Comparison of ENCODE assay signal across 20 cellular contexts in the genomic region with DNA sequence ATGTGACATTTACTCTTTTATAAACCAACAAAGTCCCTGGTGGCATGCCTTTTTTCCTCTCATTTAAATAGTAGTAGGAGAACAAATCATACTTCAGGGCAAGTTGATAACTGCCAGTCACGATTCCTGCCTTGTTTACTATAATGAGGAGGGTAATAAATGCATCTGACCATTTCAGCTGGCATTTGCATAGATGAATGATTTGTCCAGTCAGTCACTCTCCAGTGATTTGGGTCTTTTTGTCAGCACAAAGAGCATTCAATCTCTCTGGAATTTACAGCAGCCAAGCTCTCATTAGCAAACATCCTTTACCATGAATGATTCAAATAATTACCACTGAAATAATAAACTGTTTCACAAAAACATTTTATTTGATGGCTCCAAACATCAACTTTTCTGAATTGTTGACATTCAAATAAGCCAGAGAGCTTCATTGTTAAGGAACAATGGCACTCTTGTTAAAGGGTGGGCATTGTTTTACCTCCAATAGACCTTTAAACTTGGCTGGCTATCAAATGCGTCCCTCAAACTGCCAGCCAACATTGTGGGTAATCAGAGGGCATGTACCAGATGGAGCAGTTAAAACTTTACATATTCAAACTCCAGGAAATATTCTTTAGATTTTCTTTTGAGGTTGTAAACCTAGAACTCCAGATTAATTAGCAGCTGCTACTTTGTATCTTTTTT. TPM values are rescaled to one million over a fixed set of nuclear protein-coding genes. Genes with fewer than 3 reads are reported as not detected.
DNase-seq lines count a peak whose midpoint lies in the region; ATAC-seq and TF ChIP-seq lines count a peak whose summit lies in the region.
"Had no signal": no experiment of that assay in that cellular context is flagged by ENCODE, and none has a peak within 500 bp of the region (broad histone marks: within the 10 kb centered on the region; RNA-seq: fewer than 3 reads in every experiment).

No MANE protein-coding gene starts in this region.

- H3K9ac ChIP-seq in mesendoderm (ENCODE audit: low read length), result no peak overlapping the region
- H3K9ac ChIP-seq: parathyroid adenoma had no signal

- H3K4me3 ChIP-seq in upper lobe of left lung, result no peak overlapping the region
- H3K4me3 ChIP-seq in mesendoderm (ENCODE audit: low read length), result no peak overlapping the region
- H3K4me3 ChIP-seq: lung had no signal

- no peaks in the 10 kb centered on the region for H3K79me1 ChIP-seq in mesendoderm (ENCODE audit: low read length)

- no peak for TF ChIP-seq EP300 in upper lobe of left lung (IDR thresholded peaks at IDR 0.05)

- H3K27ac ChIP-seq in upper lobe of left lung (no peak overlapping the region), mesendoderm (ENCODE audit: low read depth, low read length) (no peak overlapping the region)
- H3K27ac ChIP-seq: esophagus squamous epithelium, parathyroid adenoma, WERI-Rb-1 had no signal

- ATAC-seq in upper lobe of left lung (ENCODE audit: low FRiP score in 2 of 2) (no peak), HG03045 (IDR thresholded peaks at IDR 0.05; ENCODE audit: unreplicated experiment) (no peak)
- ATAC-seq: CD8-positive, alpha-beta T cell; stimulated activated naive CD8-positive, alpha-beta T cell treated with anti-CD3 and anti-CD28 coated beads, Interleukin-15, amount 100 ng/mL, for 72 hours had no signal

- H3K79me2 ChIP-seq in mesendoderm (ENCODE audit: control insufficient read depth, insufficient read depth, low read length), result no peaks in the 10 kb centered on the region
- H3K79me2 ChIP-seq: parathyroid adenoma had no signal

- H3K36me3 ChIP-seq in upper lobe of left lung (no peaks in the 10 kb centered on the region), mesendoderm (ENCODE audit: control insufficient read depth, insufficient read depth, low read length) (no peaks in the 10 kb centered on the region)
- H3K36me3 ChIP-seq: esophagus squamous epithelium, WERI-Rb-1 had no signal

- H3K4me2 ChIP-seq in mesendoderm (ENCODE audit: low read length), result no peak overlapping the region

- H3K56ac ChIP-seq in mesendoderm (ENCODE audit: low read length), result no peak overlapping the region

- H3K9me3 ChIP-seq in upper lobe of left lung, result no peaks in the 10 kb centered on the region
- H3K9me3 ChIP-seq: esophagus squamous epithelium had no signal

- H4K8ac ChIP-seq in mesendoderm (ENCODE audit: low read depth, low read length), result no peak overlapping the region

- H3K4me1 ChIP-seq in upper lobe of left lung (peaks cover 0 to 7% (median 0%) of the 10 kb centered on the region in 4 donors), mesendoderm (ENCODE audit: control insufficient read depth, low read depth, low read length) (no peaks in the 10 kb centered on the region)
- H3K4me1 ChIP-seq: parathyroid adenoma had no signal

- no peak overlapping the region for H3K4ac ChIP-seq in mesendoderm (ENCODE audit: low read depth, low read length)

- no peak overlapping the region for H2AK5ac ChIP-seq in mesendoderm (ENCODE audit: low read length)

- H2BK120ac ChIP-seq in mesendoderm (ENCODE audit: low read depth, low read length), result no peak overlapping the region

- H2BK5ac ChIP-seq in mesendoderm (ENCODE audit: low read length), result no peak overlapping the region

- H3K23ac ChIP-seq in mesendoderm (ENCODE audit: low read length), result no peak overlapping the region

- WGBS in upper lobe of left lung, 2 donors, result 57 to 60% methylated on average over 2 of the region's 2 CpGs
- WGBS in mesendoderm (ENCODE audit: extremely low coverage, insufficient coverage, low lambda C conversion rate), result no CpG with 5 or more reads among the region's 2 CpGs

- TF ChIP-seq POLR2A in upper lobe of left lung (IDR thresholded peaks at IDR 0.05), result no peak

- H3K18ac ChIP-seq in mesendoderm (ENCODE audit: low read length), result no peak overlapping the region

- H3K27me3 ChIP-seq in upper lobe of left lung, result no peaks in the 10 kb centered on the region
- H3K27me3 ChIP-seq in mesendoderm (ENCODE audit: insufficient read depth, low read length, poor library complexity), result no peaks in the 10 kb centered on the region
- H3K27me3 ChIP-seq: esophagus squamous epithelium had no signal

- no peak overlapping the region for H2BK15ac ChIP-seq in mesendoderm (replicated peaks; ENCODE audit: low read depth)

- TF ChIP-seq CTCF in upper lobe of left lung (IDR thresholded peaks at IDR 0.05), result no peak

- H4K5ac ChIP-seq in mesendoderm (ENCODE audit: low read length), result no peak overlapping the region

- DNase-seq in DMS 273 treated with DMSO at 0.1 percent for 48 hours (lab: John Stamatoyannopoulos, UW) (peak; percentile 81), NCI-H1048 (lab: John Stamatoyannopoulos, UW) (peak; percentile 40), RPMI7951 (ENCODE audit: low read depth) (peak; percentile 4), medulla oblongata (ENCODE audit: extremely low spot score) (peak; percentile 13), upper lobe of left lung (no peak), mesendoderm (no peak)
- DNase-seq in central memory CD4-positive, alpha-beta T cell, result no peak
- DNase-seq: activated CD4-positive, alpha-beta T cell treated with anti-CD3 and anti-CD28 coated beads, Interleukin-2, amount 50 U/mL, for 48 hours; amniotic stem cell; CD8-positive, alpha-beta T cell; esophagus squamous epithelium; Kasumi-1; naive B cell; NCI-H510A treated with DMSO at 0.1 percent for 48 hours; stimulated activated CD4-positive, alpha-beta T cell treated with anti-CD3 and anti-CD28 coated beads, Interleukin-2, amount 100 ng/mL, for 48 hours; stimulated activated naive CD8-positive, alpha-beta T cell treated with anti-CD3 and anti-CD28 coated beads, Interleukin-15, amount 100 ng/mL, for 72 hours; WERI-Rb-1 had no signal

RNA-seq across cellular contexts. Expression of a gene that starts 30.0 kb away (rescaled TPM):
- 17.4 and 19.6 TPM in 2 replicates for total RNA-seq in RPMI7951 (2014; rRNA removed; shearing (Covaris generic))
- 10 to 100 TPM in 5 of 6 donors, 1 to 10 TPM in 1; 6.3 to 25.9 (median 14.4) TPM for total RNA-seq in upper lobe of left lung
- 4.0 TPM for polyA plus RNA-seq in mesendoderm (2013, experiment 1 of 2)
- polyA plus RNA-seq in mesendoderm (2013, experiment 2 of 2), result 4.3 TPM

Comparison
In these comparisons a context has a peak if more than half of its experiments do, and no peak if none do; other contexts are left out.
1. DNase-seq: peak in DMS 273 treated with DMSO at 0.1 percent for 48 hours (single experiment), NCI-H1048 (single experiment), RPMI7951 (single experiment) and medulla oblongata (single experiment); none in upper lobe of left lung (0 of 2), central memory CD4-positive, alpha-beta T cell (single experiment) and mesendoderm (single experiment).